ENCODE assay signal across 14 cellular contexts in genomic region chr11:81888391-81888790, GRCh38.
"Had no signal": no experiment of that assay in that cellular context is flagged by ENCODE, and none has a peak within 500 bp of the region (broad histone marks: within the 10 kb centered on the region; RNA-seq: fewer than 3 reads in every experiment).

No MANE protein-coding gene starts in this region.

- ATAC-seq: activated CD4-positive, alpha-beta T cell treated with anti-CD3 and anti-CD28 coated beads for 36 hours; effector memory CD8-positive, alpha-beta T cell; gastroesophageal sphincter; heart right ventricle; stimulated activated naive CD8-positive, alpha-beta T cell treated with anti-CD3 and anti-CD28 coated beads, Interleukin-15, Interleukin-2, amounts not matched to agents 100 U/mL and 50 U/mL, for 24 hours; WTC11 had no signal

- DNase-seq: activated CD4-positive, alpha-beta memory T cell treated with anti-CD3 and anti-CD28 coated beads for 36 hours; activated CD4-positive, alpha-beta T cell treated with anti-CD3 and anti-CD28 coated beads for 36 hours; effector memory CD8-positive, alpha-beta T cell; heart right ventricle; left ventricle myocardium inferior; nephron progenitor cell; stimulated activated CD4-positive, alpha-beta T cell treated with anti-CD3 and anti-CD28 coated beads, Interleukin-12 subunit alpha, Interleukin-12 subunit beta, amount 100 ng/mL, for 4 hours; stimulated activated CD4-positive, alpha-beta T cell treated with anti-CD3 and anti-CD28 coated beads, Interleukin-1b, Interleukin-23, amount 100 ng/mL, for 48 hours; stimulated activated naive CD8-positive, alpha-beta T cell treated with anti-CD3 and anti-CD28 coated beads, Interleukin-15, Interleukin-2, amounts not matched to agents 100 U/mL and 50 U/mL, for 24 hours; substantia nigra; T-helper 2 cell; tibial artery had no signal

- H3K27me3 ChIP-seq: gastroesophageal sphincter, heart right ventricle, tibial artery had no signal

- H3K4me3 ChIP-seq: gastroesophageal sphincter, heart right ventricle, left ventricle myocardium inferior, tibial artery had no signal

- H3K27ac ChIP-seq: gastroesophageal sphincter, heart right ventricle, left ventricle myocardium inferior, tibial artery had no signal
